In the genomic region with DNA sequence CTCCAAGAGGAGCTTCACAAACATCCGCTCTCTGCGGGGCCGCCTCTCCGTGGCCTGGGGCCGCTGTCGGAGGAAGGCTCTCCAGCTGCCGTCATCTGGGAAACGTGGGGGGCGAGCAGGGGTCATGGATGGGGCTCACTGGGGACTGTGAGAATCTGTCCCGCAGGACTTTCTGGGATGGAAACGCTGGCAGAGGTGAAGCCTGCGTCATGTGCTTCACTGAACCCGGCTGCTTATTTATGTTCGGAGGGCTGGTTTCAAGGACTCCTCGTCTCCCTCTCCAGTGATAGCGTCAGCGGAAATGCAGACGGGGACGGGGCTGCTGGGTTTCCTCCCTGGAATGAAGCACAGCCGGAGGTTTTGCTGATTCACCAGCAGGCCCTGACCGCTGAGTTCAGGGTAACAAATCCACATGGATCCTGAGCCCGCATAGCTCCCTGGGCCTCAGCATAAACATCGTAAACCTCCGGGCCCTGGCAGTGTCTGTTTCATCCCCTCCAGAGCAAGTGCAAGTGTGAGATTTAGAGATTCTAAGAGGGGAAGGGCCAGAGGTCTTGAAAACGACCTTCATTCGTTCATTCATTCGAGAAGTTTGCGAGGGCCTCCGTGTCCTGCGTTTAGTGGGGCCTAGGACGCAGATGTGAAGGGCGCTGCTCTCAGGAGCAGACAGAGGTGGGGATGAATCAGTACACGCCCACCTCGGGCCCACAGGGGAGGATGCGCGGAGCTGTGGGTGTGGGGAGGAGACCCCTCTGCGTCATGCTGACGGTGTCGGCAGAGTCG, we compare ENCODE assay signal across 1 cellular context.
TF ChIP-seq lines count a peak whose summit lies in the region.

No MANE protein-coding gene starts in this region.

TF ChIP-seq in HepG2, 621 proteins besides CTCF, POLR2A, EP300 and RAD21 (continued from another document and continues in another):
- no peak for TF ChIP-seq ZNF142 (CRISPR knock-in tag; IDR thresholded peaks at IDR 0.05)
- TF ChIP-seq ZNF225 (CRISPR knock-in tag; IDR thresholded peaks at IDR 0.05): no peak
- TF ChIP-seq ZZZ3 (CRISPR knock-in tag; IDR thresholded peaks at IDR 0.05; ENCODE audit: borderline replicate concordance): no peak
- TF ChIP-seq PHB2 (IDR thresholded peaks at IDR 0.05; ENCODE audit: partially characterized antibody): no peak
- TF ChIP-seq, protein P1, sequence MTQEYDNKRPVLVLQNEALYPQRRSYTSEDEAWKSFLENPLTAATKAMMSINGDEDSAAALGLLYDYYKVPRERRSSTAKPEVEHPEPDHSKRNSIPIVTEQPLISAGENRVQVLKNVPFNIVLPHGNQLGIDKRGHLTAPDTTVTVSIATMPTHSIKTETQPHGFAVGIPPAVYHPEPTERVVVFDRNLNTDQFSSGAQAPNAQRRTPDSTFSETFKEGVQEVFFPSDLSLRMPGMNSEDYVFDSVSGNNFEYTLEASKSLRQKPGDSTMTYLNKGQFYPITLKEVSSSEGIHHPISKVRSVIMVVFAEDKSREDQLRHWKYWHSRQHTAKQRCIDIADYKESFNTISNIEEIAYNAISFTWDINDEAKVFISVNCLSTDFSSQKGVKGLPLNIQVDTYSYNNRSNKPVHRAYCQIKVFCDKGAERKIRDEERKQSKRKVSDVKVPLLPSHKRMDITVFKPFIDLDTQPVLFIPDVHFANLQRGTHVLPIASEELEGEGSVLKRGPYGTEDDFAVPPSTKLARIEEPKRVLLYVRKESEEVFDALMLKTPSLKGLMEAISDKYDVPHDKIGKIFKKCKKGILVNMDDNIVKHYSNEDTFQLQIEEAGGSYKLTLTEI (CRISPR knock-in tag; conservative IDR thresholded peaks at IDR 0.05): no peak
- TF ChIP-seq MYC (CRISPR knock-in tag; IDR thresholded peaks at IDR 0.05; ENCODE audit: borderline replicate concordance): peak; percentile 21; the same call in 1 of the 2 replicates
- no peak for TF ChIP-seq ZFP82 (CRISPR knock-in tag; IDR thresholded peaks at IDR 0.05; ENCODE audit: borderline replicate concordance)
- TF ChIP-seq, protein P2, sequence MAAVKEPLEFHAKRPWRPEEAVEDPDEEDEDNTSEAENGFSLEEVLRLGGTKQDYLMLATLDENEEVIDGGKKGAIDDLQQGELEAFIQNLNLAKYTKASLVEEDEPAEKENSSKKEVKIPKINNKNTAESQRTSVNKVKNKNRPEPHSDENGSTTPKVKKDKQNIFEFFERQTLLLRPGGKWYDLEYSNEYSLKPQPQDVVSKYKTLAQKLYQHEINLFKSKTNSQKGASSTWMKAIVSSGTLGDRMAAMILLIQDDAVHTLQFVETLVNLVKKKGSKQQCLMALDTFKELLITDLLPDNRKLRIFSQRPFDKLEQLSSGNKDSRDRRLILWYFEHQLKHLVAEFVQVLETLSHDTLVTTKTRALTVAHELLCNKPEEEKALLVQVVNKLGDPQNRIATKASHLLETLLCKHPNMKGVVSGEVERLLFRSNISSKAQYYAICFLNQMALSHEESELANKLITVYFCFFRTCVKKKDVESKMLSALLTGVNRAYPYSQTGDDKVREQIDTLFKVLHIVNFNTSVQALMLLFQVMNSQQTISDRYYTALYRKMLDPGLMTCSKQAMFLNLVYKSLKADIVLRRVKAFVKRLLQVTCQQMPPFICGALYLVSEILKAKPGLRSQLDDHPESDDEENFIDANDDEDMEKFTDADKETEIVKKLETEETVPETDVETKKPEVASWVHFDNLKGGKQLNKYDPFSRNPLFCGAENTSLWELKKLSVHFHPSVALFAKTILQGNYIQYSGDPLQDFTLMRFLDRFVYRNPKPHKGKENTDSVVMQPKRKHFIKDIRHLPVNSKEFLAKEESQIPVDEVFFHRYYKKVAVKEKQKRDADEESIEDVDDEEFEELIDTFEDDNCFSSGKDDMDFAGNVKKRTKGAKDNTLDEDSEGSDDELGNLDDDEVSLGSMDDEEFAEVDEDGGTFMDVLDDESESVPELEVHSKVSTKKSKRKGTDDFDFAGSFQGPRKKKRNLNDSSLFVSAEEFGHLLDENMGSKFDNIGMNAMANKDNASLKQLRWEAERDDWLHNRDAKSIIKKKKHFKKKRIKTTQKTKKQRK (IDR thresholded peaks at IDR 0.05; ENCODE audit: low read length): no peak
- TF ChIP-seq MAFG (CRISPR knock-in tag; IDR thresholded peaks at IDR 0.05): no peak
- TF ChIP-seq TFDP1 (CRISPR knock-in tag; IDR thresholded peaks at IDR 0.05; ENCODE audit: borderline replicate concordance): no peak
- peak; percentile 13; the same call in 1 of the 2 replicates for TF ChIP-seq STAG1 (CRISPR knock-in tag; IDR thresholded peaks at IDR 0.05)
- 0 out of 2 replicates have a peak, but pooled peaks have one; percentile 20 for TF ChIP-seq ZFY (CRISPR knock-in tag; IDR thresholded peaks at IDR 0.05)
- TF ChIP-seq FOXM1 (CRISPR knock-in tag; IDR thresholded peaks at IDR 0.05): no peak
- TF ChIP-seq HOXD1 (CRISPR knock-in tag; IDR thresholded peaks at IDR 0.05): no peak
- no peak for TF ChIP-seq GABPA (IDR thresholded peaks at IDR 0.05; ENCODE audit: low read depth, low read length)
- TF ChIP-seq GABPA (CRISPR knock-in tag; IDR thresholded peaks at IDR 0.05; ENCODE audit: low read depth): peak; percentile 60
- TF ChIP-seq ZMYM4 (CRISPR knock-in tag; IDR thresholded peaks at IDR 0.05): no peak
- TF ChIP-seq, protein P3, sequence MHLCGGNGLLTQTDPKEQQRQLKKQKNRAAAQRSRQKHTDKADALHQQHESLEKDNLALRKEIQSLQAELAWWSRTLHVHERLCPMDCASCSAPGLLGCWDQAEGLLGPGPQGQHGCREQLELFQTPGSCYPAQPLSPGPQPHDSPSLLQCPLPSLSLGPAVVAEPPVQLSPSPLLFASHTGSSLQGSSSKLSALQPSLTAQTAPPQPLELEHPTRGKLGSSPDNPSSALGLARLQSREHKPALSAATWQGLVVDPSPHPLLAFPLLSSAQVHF (CRISPR knock-in tag; IDR thresholded peaks at IDR 0.05): no peak
- TF ChIP-seq, protein P4, sequence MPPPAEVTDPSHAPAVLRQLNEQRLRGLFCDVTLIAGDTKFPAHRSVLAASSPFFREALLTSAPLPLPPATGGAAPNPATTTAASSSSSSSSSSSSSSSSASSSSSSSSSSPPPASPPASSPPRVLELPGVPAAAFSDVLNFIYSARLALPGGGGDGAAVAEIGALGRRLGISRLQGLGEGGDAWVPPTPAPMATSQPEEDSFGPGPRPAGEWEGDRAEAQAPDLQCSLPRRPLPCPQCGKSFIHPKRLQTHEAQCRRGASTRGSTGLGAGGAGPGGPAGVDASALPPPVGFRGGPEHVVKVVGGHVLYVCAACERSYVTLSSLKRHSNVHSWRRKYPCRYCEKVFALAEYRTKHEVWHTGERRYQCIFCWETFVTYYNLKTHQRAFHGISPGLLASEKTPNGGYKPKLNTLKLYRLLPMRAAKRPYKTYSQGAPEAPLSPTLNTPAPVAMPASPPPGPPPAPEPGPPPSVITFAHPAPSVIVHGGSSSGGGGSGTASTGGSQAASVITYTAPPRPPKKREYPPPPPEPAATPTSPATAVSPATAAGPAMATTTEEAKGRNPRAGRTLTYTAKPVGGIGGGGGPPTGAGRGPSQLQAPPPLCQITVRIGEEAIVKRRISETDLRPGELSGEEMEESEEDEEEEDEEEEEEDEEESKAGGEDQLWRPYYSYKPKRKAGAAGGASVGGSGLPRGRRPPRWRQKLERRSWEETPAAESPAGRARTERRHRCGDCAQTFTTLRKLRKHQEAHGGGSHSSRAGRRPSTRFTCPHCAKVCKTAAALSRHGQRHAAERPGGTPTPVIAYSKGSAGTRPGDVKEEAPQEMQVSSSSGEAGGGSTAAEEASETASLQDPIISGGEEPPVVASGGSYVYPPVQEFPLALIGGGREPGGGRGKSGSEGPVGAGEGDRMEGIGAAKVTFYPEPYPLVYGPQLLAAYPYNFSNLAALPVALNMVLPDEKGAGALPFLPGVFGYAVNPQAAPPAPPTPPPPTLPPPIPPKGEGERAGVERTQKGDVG (CRISPR knock-in tag; IDR thresholded peaks at IDR 0.05; ENCODE audit: borderline replicate concordance): peak; percentile 80; the same call in 1 of the 2 replicates
- TF ChIP-seq ZBTB3 (CRISPR knock-in tag; IDR thresholded peaks at IDR 0.05; ENCODE audit: borderline replicate concordance, low read depth): no peak
- TF ChIP-seq ZFP36L2 (CRISPR knock-in tag; IDR thresholded peaks at IDR 0.05): no peak
- TF ChIP-seq NFE2 (CRISPR knock-in tag; IDR thresholded peaks at IDR 0.05): 0 out of 2 replicates have a peak, but pooled peaks have one; percentile 24
- no peak for TF ChIP-seq MXD3 (CRISPR knock-in tag; IDR thresholded peaks at IDR 0.05)
- no peak for TF ChIP-seq HDAC1 (CRISPR knock-in tag; IDR thresholded peaks at IDR 0.05)
- peak; percentile 56; the same call in 1 of the 2 replicates for TF ChIP-seq SAP130 (CRISPR knock-in tag; IDR thresholded peaks at IDR 0.05; ENCODE audit: low read depth)
- TF ChIP-seq ZNF274 (CRISPR knock-in tag; IDR thresholded peaks at IDR 0.05): no peak
- no peak for TF ChIP-seq NR1H2 (CRISPR knock-in tag; IDR thresholded peaks at IDR 0.05; ENCODE audit: borderline replicate concordance, low read depth)
- TF ChIP-seq SATB2 (CRISPR knock-in tag; IDR thresholded peaks at IDR 0.05): no peak
- no peak for TF ChIP-seq SRSF1 (optimal IDR thresholded peaks at IDR 0.05; ENCODE audit: low read depth, low read length)
- peak; percentile 28; the same call in 1 of the 2 replicates for TF ChIP-seq FOSL2 (CRISPR knock-in tag; IDR thresholded peaks at IDR 0.05)
- no peak for TF ChIP-seq ZIK1 (CRISPR knock-in tag; IDR thresholded peaks at IDR 0.05; ENCODE audit: borderline replicate concordance, low read depth)
- no peak for TF ChIP-seq PHF20 (CRISPR knock-in tag; IDR thresholded peaks at IDR 0.05)
- no peak for TF ChIP-seq RFX1 (IDR thresholded peaks at IDR 0.05)
- no peak for TF ChIP-seq ZNF672 (CRISPR knock-in tag; IDR thresholded peaks at IDR 0.05)
- TF ChIP-seq ZNF337 (CRISPR knock-in tag; IDR thresholded peaks at IDR 0.05; ENCODE audit: borderline replicate concordance, low read depth): no peak
- TF ChIP-seq ZNF17 (CRISPR knock-in tag; IDR thresholded peaks at IDR 0.05): no peak
- TF ChIP-seq ZNF549 (CRISPR knock-in tag; IDR thresholded peaks at IDR 0.05): no peak
- TF ChIP-seq, protein P5, sequence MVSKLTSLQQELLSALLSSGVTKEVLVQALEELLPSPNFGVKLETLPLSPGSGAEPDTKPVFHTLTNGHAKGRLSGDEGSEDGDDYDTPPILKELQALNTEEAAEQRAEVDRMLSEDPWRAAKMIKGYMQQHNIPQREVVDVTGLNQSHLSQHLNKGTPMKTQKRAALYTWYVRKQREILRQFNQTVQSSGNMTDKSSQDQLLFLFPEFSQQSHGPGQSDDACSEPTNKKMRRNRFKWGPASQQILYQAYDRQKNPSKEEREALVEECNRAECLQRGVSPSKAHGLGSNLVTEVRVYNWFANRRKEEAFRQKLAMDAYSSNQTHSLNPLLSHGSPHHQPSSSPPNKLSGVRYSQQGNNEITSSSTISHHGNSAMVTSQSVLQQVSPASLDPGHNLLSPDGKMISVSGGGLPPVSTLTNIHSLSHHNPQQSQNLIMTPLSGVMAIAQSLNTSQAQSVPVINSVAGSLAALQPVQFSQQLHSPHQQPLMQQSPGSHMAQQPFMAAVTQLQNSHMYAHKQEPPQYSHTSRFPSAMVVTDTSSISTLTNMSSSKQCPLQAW (CRISPR knock-in tag; IDR thresholded peaks at IDR 0.05): peak; percentile 17; the same call in 1 of the 2 replicates
- TF ChIP-seq SRF (IDR thresholded peaks at IDR 0.05; ENCODE audit: low read depth, low read length): no peak
- no peak for TF ChIP-seq ZNF619 (CRISPR knock-in tag; IDR thresholded peaks at IDR 0.05)
- no peak for TF ChIP-seq ZBTB7A (CRISPR knock-in tag; IDR thresholded peaks at IDR 0.05)
